9 cellular contexts compared by ENCODE assay signal in the genomic region with DNA sequence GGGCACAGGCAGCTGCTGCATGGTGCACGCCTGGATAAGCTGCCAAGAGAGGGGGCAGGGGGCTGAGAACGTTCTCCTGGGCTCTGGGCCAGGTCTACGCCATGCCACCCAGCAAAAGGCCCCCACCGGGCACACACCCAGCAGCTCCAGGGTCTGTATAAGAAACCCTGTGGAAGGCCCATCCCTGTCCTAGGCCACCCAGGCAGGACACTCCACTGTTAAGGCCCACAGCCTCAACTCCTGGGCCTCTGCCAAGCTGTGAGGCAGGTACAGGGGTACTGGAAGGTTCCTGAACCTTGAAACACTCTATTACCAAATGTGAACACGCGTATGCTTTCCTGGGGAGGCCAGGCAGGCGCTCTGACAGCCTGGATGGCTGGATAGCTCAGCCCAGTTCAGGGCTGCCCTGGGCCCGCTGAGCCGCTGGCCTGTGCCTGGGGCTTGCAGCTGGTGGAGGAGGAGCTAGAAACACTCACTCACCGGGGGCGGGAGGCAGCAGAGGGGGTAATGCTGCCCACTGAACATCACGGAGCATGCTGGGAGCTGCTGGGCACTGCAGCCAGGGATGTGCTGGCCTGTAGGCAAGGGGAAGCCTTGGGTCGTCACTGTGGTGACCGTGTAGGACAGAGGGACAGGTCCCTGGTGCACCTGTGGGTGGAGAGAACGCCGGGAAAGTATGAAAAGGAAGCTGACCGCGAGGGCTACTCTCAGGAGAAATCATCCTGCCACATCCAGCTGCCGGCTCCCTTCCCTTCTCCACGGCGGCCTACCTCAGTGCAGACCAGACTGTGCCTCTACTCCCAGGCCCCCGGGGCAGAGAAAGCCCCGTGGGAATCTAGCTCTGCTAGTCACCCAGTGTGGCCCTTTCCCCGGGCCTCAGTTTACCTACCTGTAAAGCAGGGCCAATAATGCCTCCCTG. TPM values are rescaled to one million over a fixed set of nuclear protein-coding genes. Genes with fewer than 3 reads are reported as not detected.
DNase-seq lines count a peak whose midpoint lies in the region; ATAC-seq and TF ChIP-seq lines count a peak whose summit lies in the region.
"Had no signal": no experiment of that assay in that cellular context is flagged by ENCODE, and none has a peak within 500 bp of the region (broad histone marks: within the 10 kb centered on the region; RNA-seq: fewer than 3 reads in every experiment).

No MANE protein-coding gene starts in this region.

- no peak for TF ChIP-seq POLR2A in heart left ventricle (IDR thresholded peaks at IDR 0.05)
- no peak for TF ChIP-seq POLR2A in thyroid gland (IDR thresholded peaks at IDR 0.05)

- H3K4me3 ChIP-seq in heart left ventricle (peak overlapping the region in 1 of 12 donors; percentile 28), right atrium auricular region (no peak overlapping the region), thyroid gland (replicated peaks in 1 of 3) (no peak overlapping the region)
- H3K4me3 ChIP-seq: lung had no signal

- no peaks in the 10 kb centered on the region for H3K27me3 Mint-ChIP-seq in activated CD8-positive, alpha-beta memory T cell treated with anti-CD3 and anti-CD28 coated beads, Interleukin-2, amount 10 ng/mL, durations not matched to agents 7 days and 5 days

- peak; percentile 19 to 65 (median 50) for ATAC-seq in heart left ventricle
- no peak for ATAC-seq in activated CD8-positive, alpha-beta memory T cell treated with anti-CD3 and anti-CD28 coated beads, Interleukin-2, amount 10 ng/mL, durations not matched to agents 7 days and 5 days
- ATAC-seq in HG03135 (IDR thresholded peaks at IDR 0.05; ENCODE audit: unreplicated experiment), result no peak

- H3K27ac ChIP-seq in heart left ventricle, result peak overlapping the region in 8 of 12 donors; percentile 4 to 69 (median 52)
- H3K27ac ChIP-seq in right atrium auricular region, result peak overlapping the region in 1 of 2 donors; percentile 49
- peak overlapping the region; percentile 18 to 37 (median 30) for H3K27ac ChIP-seq in thyroid gland

- H3K9me3 Mint-ChIP-seq in activated CD8-positive, alpha-beta memory T cell treated with anti-CD3 and anti-CD28 coated beads, Interleukin-2, amount 10 ng/mL, durations not matched to agents 7 days and 5 days (ENCODE audit: low read depth), result no peaks in the 10 kb centered on the region

- H3K36me3 ChIP-seq in heart left ventricle (peaks cover 0 to 53% (median 47%) of the 10 kb centered on the region in 9 donors), right atrium auricular region (peaks cover 53% of the 10 kb centered on the region), thyroid gland (peaks cover 32 to 33% of the 10 kb centered on the region in 2 donors)

- H3K27ac Mint-ChIP-seq in activated CD8-positive, alpha-beta memory T cell treated with anti-CD3 and anti-CD28 coated beads, Interleukin-2, amount 10 ng/mL, durations not matched to agents 7 days and 5 days, result peak overlapping the region; percentile 81

- intact Hi-C loops in heart left ventricle (cut with DNase I), result loop anchor here in 3 of 10 donors (10.0 kb wide), 4 partner anchors 116 to 474 kb away; partner anchors contain the start of genes ARL10 (in 1 of the 3), CLTB (in 1 of the 3), HIGD2A (in 1 of the 3) and KIAA1191 (in 1 of the 3)
- intact Hi-C loops in thyroid gland (cut with DNase I), result no loop called here

- H3K27me3 ChIP-seq in heart left ventricle (no peaks in the 10 kb centered on the region), right atrium auricular region (no peaks in the 10 kb centered on the region), thyroid gland (no peaks in the 10 kb centered on the region)

- H3K4me1 ChIP-seq in heart left ventricle (peaks cover 15 to 79% (median 56%) of the 10 kb centered on the region in 12 donors), right atrium auricular region (peaks cover 0 to 65% of the 10 kb centered on the region in 2 donors), thyroid gland (peaks cover 47 to 55% of the 10 kb centered on the region in 2 donors)

- TF ChIP-seq CTCF in heart left ventricle (IDR thresholded peaks at IDR 0.05) (no peak), right atrium auricular region (IDR thresholded peaks at IDR 0.05) (no peak), thyroid gland (IDR thresholded peaks at IDR 0.05) (no peak)

- no peaks in the 10 kb centered on the region for H3K9me3 ChIP-seq in heart left ventricle
- no peaks in the 10 kb centered on the region for H3K9me3 ChIP-seq in right atrium auricular region
- H3K9me3 ChIP-seq in thyroid gland, result no peaks in the 10 kb centered on the region

- DNase-seq in heart left ventricle (peak in 3 of 5 donors; percentile 54 to 58 (median 56)), right atrium auricular region (ENCODE audit: low spot score) (no peak), inferior parietal cortex (ENCODE audit: extremely low spot score) (peak; percentile 65), thyroid gland (peak; percentile 95 to 96), activated gamma-delta T cell (lab: John Stamatoyannopoulos, UW) (no peak), NAMALWA (ENCODE audit: low spot score) (no peak)
- DNase-seq in activated CD8-positive, alpha-beta memory T cell treated with anti-CD3 and anti-CD28 coated beads, Interleukin-2, amount 10 ng/mL, durations not matched to agents 7 days and 5 days, result no peak

- H3K4me3 Mint-ChIP-seq in activated CD8-positive, alpha-beta memory T cell treated with anti-CD3 and anti-CD28 coated beads, Interleukin-2, amount 10 ng/mL, durations not matched to agents 7 days and 5 days, result peak overlapping the region; percentile 66

- peaks cover 37% of the 10 kb centered on the region for H3K36me3 Mint-ChIP-seq in activated CD8-positive, alpha-beta memory T cell treated with anti-CD3 and anti-CD28 coated beads, Interleukin-2, amount 10 ng/mL, durations not matched to agents 7 days and 5 days

- peaks cover 59% of the 10 kb centered on the region for H3K4me1 Mint-ChIP-seq in activated CD8-positive, alpha-beta memory T cell treated with anti-CD3 and anti-CD28 coated beads, Interleukin-2, amount 10 ng/mL, durations not matched to agents 7 days and 5 days

- 39 to 50% (median 46%) methylated on average over 17 to 24 of the region's 24 CpGs for WGBS in heart left ventricle, 4 donors
- 46 to 48% methylated on average over 9 to 17 of the region's 24 CpGs for WGBS in thyroid gland, 2 donors

- CTCF ChIA-PET in activated CD8-positive, alpha-beta memory T cell treated with anti-CD3 and anti-CD28 coated beads, Interleukin-2, amount 10 ng/mL, durations not matched to agents 7 days and 5 days (lab: Charles Lee), result interaction anchor here (1.3 to 7.8 kb wide), 6 partner anchors 11 to 139 kb away, joined by 3 to 83 read pairs (median 8); partner anchors contain the start of genes CLTB and FAF2

RNA-seq across cellular contexts. Expression of gene RNF44, which starts 6.0 kb away (rescaled TPM):
- 10 to 100 TPM in 8 of 9 donors, 1 to 10 TPM in 1; 9.2 to 35.7 (median 21.0) TPM for total RNA-seq in heart left ventricle
- 10 to 100 TPM; 14.4 to 14.8 TPM for polyA plus RNA-seq in heart left ventricle
- 10 to 100 TPM; 10.7 to 12.4 TPM for total RNA-seq in right atrium auricular region
- total RNA-seq in activated CD8-positive, alpha-beta memory T cell treated with anti-CD3 and anti-CD28 coated beads, Interleukin-2, amount 10 ng/mL, durations not matched to agents 7 days and 5 days, result 100 to 1,000 TPM in 1 of 2 experiments, 10 to 100 TPM in 1; 96.5 to 111 TPM
- 10 to 100 TPM; 12.1 to 27.3 (median 22.4) TPM for total RNA-seq in thyroid gland

RNA-seq across cellular contexts. Expression of gene CDHR2, which starts 17.9 kb away (rescaled TPM):
- total RNA-seq in heart left ventricle, result under 1 TPM in 4 of 9 donors, not detected in 5; 0.08 to 0.67 (median 0.40) TPM
- under 1 TPM in 1 of 2 donors, not detected in 1; 0.07 TPM for polyA plus RNA-seq in heart left ventricle
- under 1 TPM in 1 of 2 donors, not detected in 1; 0.12 TPM for total RNA-seq in right atrium auricular region
- total RNA-seq in activated CD8-positive, alpha-beta memory T cell treated with anti-CD3 and anti-CD28 coated beads, Interleukin-2, amount 10 ng/mL, durations not matched to agents 7 days and 5 days, result 1 to 10 TPM in 1 of 2 experiments, under 1 TPM in 1; 0.56 to 1.6 TPM
- total RNA-seq in thyroid gland, result under 1 TPM in 1 of 4 donors, not detected in 3; 0.11 TPM

Comparison
In these comparisons a context has a peak if more than half of its experiments do, and no peak if none do; other contexts are left out.
1. DNase-seq: peak in heart left ventricle (3 of 5), inferior parietal cortex (single experiment) and thyroid gland (2 of 2); none in right atrium auricular region (single experiment), activated CD8-positive, alpha-beta memory T cell treated with anti-CD3 and anti-CD28 coated beads, Interleukin-2, amount 10 ng/mL, durations not matched to agents 7 days and 5 days (single experiment), activated gamma-delta T cell (single experiment) and NAMALWA (single experiment).
2. ATAC-seq: peak in heart left ventricle (4 of 4); none in activated CD8-positive, alpha-beta memory T cell treated with anti-CD3 and anti-CD28 coated beads, Interleukin-2, amount 10 ng/mL, durations not matched to agents 7 days and 5 days (single experiment) and HG03135 (single experiment).